11 cellular contexts compared by ENCODE assay signal in the genomic region with DNA sequence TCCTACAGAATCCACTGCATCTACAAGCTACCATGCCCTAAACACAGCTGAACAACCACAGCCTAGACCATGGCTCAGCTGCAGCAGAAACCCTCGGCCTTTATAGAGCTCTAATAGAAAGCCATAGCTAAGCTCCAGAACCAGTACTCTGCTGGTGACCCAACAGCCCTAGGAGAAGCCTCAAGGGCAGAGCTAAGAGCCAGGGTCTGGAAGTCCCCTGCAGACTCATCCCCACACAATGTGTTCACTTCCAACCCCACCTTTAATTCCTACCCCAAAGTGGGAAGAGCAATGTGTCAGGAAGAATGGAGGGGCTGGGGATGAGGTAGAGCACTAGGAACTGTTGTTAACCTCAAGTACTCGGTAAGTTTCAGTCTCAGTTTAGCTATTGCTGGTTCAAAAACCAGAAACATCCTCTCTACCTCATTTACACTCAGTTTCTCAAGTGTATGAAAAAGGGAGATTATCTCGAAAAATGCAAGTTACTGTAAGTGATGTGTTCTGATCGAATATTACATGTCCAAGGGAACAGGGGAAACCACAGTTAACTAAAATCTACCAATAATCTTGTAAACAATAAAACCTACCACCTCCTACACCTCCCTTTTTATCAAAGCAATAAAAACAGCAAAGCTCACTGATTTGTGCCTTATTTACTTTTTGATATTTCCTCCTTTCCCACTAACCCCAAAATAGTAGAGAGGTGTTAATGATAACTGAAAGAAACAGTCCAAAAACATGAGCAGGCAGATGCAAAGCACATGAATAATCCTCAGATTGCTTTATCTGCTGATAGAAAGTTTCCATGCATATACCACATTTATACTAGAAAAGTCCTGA. TPM values are rescaled to one million over a fixed set of nuclear protein-coding genes. Genes with fewer than 3 reads are reported as not detected.
DNase-seq lines count a peak whose midpoint lies in the region; ATAC-seq and TF ChIP-seq lines count a peak whose summit lies in the region.
"Had no signal": no experiment of that assay in that cellular context is flagged by ENCODE, and none has a peak within 500 bp of the region (broad histone marks: within the 10 kb centered on the region; RNA-seq: fewer than 3 reads in every experiment).

No MANE protein-coding gene starts in this region.

- peaks cover 2% of the 10 kb centered on the region for H3K36me3 ChIP-seq in mesendoderm (ENCODE audit: control insufficient read depth, insufficient read depth, low read length)
- H3K36me3 ChIP-seq in suprapubic skin, result peaks cover 72% of the 10 kb centered on the region

- H3K9me3 Mint-ChIP-seq in activated naive CD8-positive, alpha-beta T cell treated with anti-CD3 and anti-CD28 coated beads, Interleukin-2, amount 10 ng/mL, durations not matched to agents 7 days and 5 days, result no peaks in the 10 kb centered on the region
- H3K9me3 Mint-ChIP-seq: stimulated activated naive B cell treated with anti-CD40 and anti-IgM and Interleukin-4, amounts not matched to agents 10 μg/mL and 1 μg/mL and 100 μg/mL, for 72 hours had no signal

- no peak overlapping the region for H3K4me3 ChIP-seq in mesendoderm (ENCODE audit: low read length)
- H3K4me3 ChIP-seq in suprapubic skin, result no peak overlapping the region
- H3K4me3 ChIP-seq: right lobe of liver had no signal

- H3K79me2 ChIP-seq in mesendoderm (ENCODE audit: control insufficient read depth, insufficient read depth, low read length), result no peaks in the 10 kb centered on the region

- H3K4ac ChIP-seq in mesendoderm (ENCODE audit: low read depth, low read length), result no peak overlapping the region

- H3K9me3 ChIP-seq in suprapubic skin, result no peaks in the 10 kb centered on the region
- H3K9me3 ChIP-seq: right lobe of liver had no signal

- no peak overlapping the region for H2BK120ac ChIP-seq in mesendoderm (ENCODE audit: low read depth, low read length)

- no peaks in the 10 kb centered on the region for H3K4me1 ChIP-seq in mesendoderm (ENCODE audit: control insufficient read depth, low read depth, low read length)
- no peaks in the 10 kb centered on the region for H3K4me1 ChIP-seq in suprapubic skin
- H3K4me1 ChIP-seq: right lobe of liver had no signal

- TF ChIP-seq CTCF in suprapubic skin (IDR thresholded peaks at IDR 0.05), result no peak

- peaks cover 23% of the 10 kb centered on the region for H3K36me3 Mint-ChIP-seq in activated naive CD8-positive, alpha-beta T cell treated with anti-CD3 and anti-CD28 coated beads, Interleukin-2, amount 10 ng/mL, durations not matched to agents 7 days and 5 days

- H3K9ac ChIP-seq in mesendoderm (ENCODE audit: low read length), result no peak overlapping the region

- peak; percentile 89 for ATAC-seq in GM18867 (IDR thresholded peaks at IDR 0.05; ENCODE audit: unreplicated experiment)
- peak; percentile 86 for ATAC-seq in GM21515 (IDR thresholded peaks at IDR 0.05; ENCODE audit: unreplicated experiment)
- peak; percentile 69 for ATAC-seq in HG03139 (IDR thresholded peaks at IDR 0.05; ENCODE audit: unreplicated experiment)
- peak; percentile 70 for ATAC-seq in activated naive CD8-positive, alpha-beta T cell treated with anti-CD3 and anti-CD28 coated beads, Interleukin-2, amount 10 ng/mL, durations not matched to agents 7 days and 5 days (ENCODE audit: low read depth)
- ATAC-seq: right lobe of liver; stimulated activated naive B cell treated with anti-CD40 and anti-IgM and Interleukin-4, amounts not matched to agents 10 μg/mL and 1 μg/mL and 100 μg/mL, for 72 hours had no signal

- H3K27ac ChIP-seq in mesendoderm (ENCODE audit: low read depth, low read length), result no peak overlapping the region
- H3K27ac ChIP-seq in suprapubic skin, result no peak overlapping the region
- H3K27ac ChIP-seq: right lobe of liver had no signal

- no peak for DNase-seq in activated naive CD8-positive, alpha-beta T cell treated with anti-CD3 and anti-CD28 coated beads, Interleukin-2, amount 10 ng/mL, durations not matched to agents 7 days and 5 days
- DNase-seq in mesendoderm, result no peak
- no peak for DNase-seq in suprapubic skin (ENCODE audit: low spot score in 2 of 2)
- DNase-seq in T1000 (lab: John Stamatoyannopoulos, UW), result no peak
- DNase-seq in RKO (ENCODE audit: low spot score), result no peak
- DNase-seq: NCI-H446; right lobe of liver; stimulated activated naive B cell treated with anti-CD40 and anti-IgM and Interleukin-4, amounts not matched to agents 10 μg/mL and 1 μg/mL and 100 μg/mL, for 72 hours had no signal

- no peak overlapping the region for H4K5ac ChIP-seq in mesendoderm (ENCODE audit: low read length)

- H3K79me1 ChIP-seq in mesendoderm (ENCODE audit: low read length), result no peaks in the 10 kb centered on the region

- H3K4me1 Mint-ChIP-seq in activated naive CD8-positive, alpha-beta T cell treated with anti-CD3 and anti-CD28 coated beads, Interleukin-2, amount 10 ng/mL, durations not matched to agents 7 days and 5 days, result peaks cover 32% of the 10 kb centered on the region
- H3K4me1 Mint-ChIP-seq: stimulated activated naive B cell treated with anti-CD40 and anti-IgM and Interleukin-4, amounts not matched to agents 10 μg/mL and 1 μg/mL and 100 μg/mL, for 72 hours had no signal

- TF ChIP-seq POLR2A in suprapubic skin (IDR thresholded peaks at IDR 0.05), result no peak

- no peaks in the 10 kb centered on the region for H3K27me3 ChIP-seq in mesendoderm (ENCODE audit: insufficient read depth, low read length, poor library complexity)
- H3K27me3 ChIP-seq in suprapubic skin, result no peaks in the 10 kb centered on the region
- H3K27me3 ChIP-seq: right lobe of liver had no signal

- H3K4me3 Mint-ChIP-seq in activated naive CD8-positive, alpha-beta T cell treated with anti-CD3 and anti-CD28 coated beads, Interleukin-2, amount 10 ng/mL, durations not matched to agents 7 days and 5 days, result peak overlapping the region; percentile 62
- H3K4me3 Mint-ChIP-seq: stimulated activated naive B cell treated with anti-CD40 and anti-IgM and Interleukin-4, amounts not matched to agents 10 μg/mL and 1 μg/mL and 100 μg/mL, for 72 hours had no signal

- H3K27me3 Mint-ChIP-seq in activated naive CD8-positive, alpha-beta T cell treated with anti-CD3 and anti-CD28 coated beads, Interleukin-2, amount 10 ng/mL, durations not matched to agents 7 days and 5 days, result no peaks in the 10 kb centered on the region
- H3K27me3 Mint-ChIP-seq: stimulated activated naive B cell treated with anti-CD40 and anti-IgM and Interleukin-4, amounts not matched to agents 10 μg/mL and 1 μg/mL and 100 μg/mL, for 72 hours had no signal

- no peak overlapping the region for H2BK15ac ChIP-seq in mesendoderm (replicated peaks; ENCODE audit: low read depth)

- no peak overlapping the region for H3K56ac ChIP-seq in mesendoderm (ENCODE audit: low read length)

- no peak overlapping the region for H2BK5ac ChIP-seq in mesendoderm (ENCODE audit: low read length)

- peak overlapping the region; percentile 79 for H3K27ac Mint-ChIP-seq in activated naive CD8-positive, alpha-beta T cell treated with anti-CD3 and anti-CD28 coated beads, Interleukin-2, amount 10 ng/mL, durations not matched to agents 7 days and 5 days
- H3K27ac Mint-ChIP-seq: stimulated activated naive B cell treated with anti-CD40 and anti-IgM and Interleukin-4, amounts not matched to agents 10 μg/mL and 1 μg/mL and 100 μg/mL, for 72 hours had no signal

- TF ChIP-seq EP300 in suprapubic skin (IDR thresholded peaks at IDR 0.05), result no peak

- POLR2A ChIA-PET in activated naive CD8-positive, alpha-beta T cell treated with anti-CD3 and anti-CD28 coated beads, Interleukin-2, amount 10 ng/mL, durations not matched to agents 7 days and 5 days (lab: Charles Lee), result interaction anchor here (2.0 kb wide), 1 partner anchor 36 kb away, joined by 6 read pairs; the partner anchor contains the start of gene THADA

- H4K8ac ChIP-seq in mesendoderm (ENCODE audit: low read depth, low read length), result no peak overlapping the region

- no CpG with 5 or more reads among the region's 4 CpGs for WGBS in mesendoderm (ENCODE audit: extremely low coverage, insufficient coverage, low lambda C conversion rate)
- 90% methylated on average over 4 of the region's 4 CpGs for WGBS in suprapubic skin

- no peak overlapping the region for H3K18ac ChIP-seq in mesendoderm (ENCODE audit: low read length)

- no peak overlapping the region for H3K4me2 ChIP-seq in mesendoderm (ENCODE audit: low read length)

- no peak overlapping the region for H3K23ac ChIP-seq in mesendoderm (ENCODE audit: low read length)

- H2AK5ac ChIP-seq in mesendoderm (ENCODE audit: low read length), result no peak overlapping the region

RNA-seq across cellular contexts. Expression of gene THADA, which starts 36.2 kb away (rescaled TPM):
- total RNA-seq in activated naive CD8-positive, alpha-beta T cell treated with anti-CD3 and anti-CD28 coated beads, Interleukin-2, amount 10 ng/mL, durations not matched to agents 7 days and 5 days, result 10 to 100 TPM; 30.5 to 30.8 TPM
- polyA plus RNA-seq in mesendoderm (2013, experiment 1 of 2), result 10.2 TPM
- 10.1 TPM for polyA plus RNA-seq in mesendoderm (2013, experiment 2 of 2)
- total RNA-seq in suprapubic skin, result 10 to 100 TPM; 26.2 to 58.3 (median 29.7) TPM
